Comparison of ENCODE assay signal across 8 cellular contexts in genomic region chr17:7897773-7898172, GRCh38. TPM values are rescaled to one million over a fixed set of nuclear protein-coding genes. Genes with fewer than 3 reads are reported as not detected.
A peak's percentile ranks its signal among the peaks of the same experiment; 100 is the strongest.
DNase-seq lines count a peak whose midpoint lies in the region; ATAC-seq, FAIRE-seq and TF ChIP-seq lines count a peak whose summit lies in the region.

No MANE protein-coding gene starts in this region.

- H3K9me3 Mint-ChIP-seq in activated CD8-positive, alpha-beta T cell treated with anti-CD3 and anti-CD28 coated beads for 36 hours: no peaks in the 10 kb centered on the region
- H3K9me3 Mint-ChIP-seq in T-helper 2 cell treated with Interferon-gamma antibody and Interleukin-4, amounts not matched to agents 5 μg/mL and 100 μg/mL, for 36 hours: no peaks in the 10 kb centered on the region

- no peak for TF ChIP-seq POLR2A in gastroesophageal sphincter (IDR thresholded peaks at IDR 0.05)

- DNase-seq in A172 (ENCODE audit: low spot score) (peak; percentile 25), GM12865 (ENCODE audit: low read depth) (peak; percentile 17), small intestine (peak; percentile 54), NCI-H1417 treated with DMSO at 0.1 percent for 48 hours (lab: John Stamatoyannopoulos, UW) (no peak)
- DNase-seq in activated CD8-positive, alpha-beta T cell treated with anti-CD3 and anti-CD28 coated beads for 36 hours: peak; percentile 25
- DNase-seq in T-helper 2 cell treated with Interferon-gamma antibody and Interleukin-4, amounts not matched to agents 5 μg/mL and 100 μg/mL, for 36 hours (ENCODE audit: low spot score): no peak

- TF ChIP-seq CTCF in GM12865 (IDR thresholded peaks at IDR 0.05; ENCODE audit: insufficient read depth, low read depth, low read length, missing control alignments): peak; percentile 10
- TF ChIP-seq CTCF in activated CD8-positive, alpha-beta T cell treated with anti-CD3 and anti-CD28 coated beads for 36 hours (IDR thresholded peaks at IDR 0.05): no peak
- TF ChIP-seq CTCF in gastroesophageal sphincter (IDR thresholded peaks at IDR 0.05): peak in 3 of 4 experiments; percentile 68 to 74 (median 70)

- H3K4me3 Mint-ChIP-seq in activated CD8-positive, alpha-beta T cell treated with anti-CD3 and anti-CD28 coated beads for 36 hours: no peak overlapping the region
- H3K4me3 Mint-ChIP-seq in T-helper 2 cell treated with Interferon-gamma antibody and Interleukin-4, amounts not matched to agents 5 μg/mL and 100 μg/mL, for 36 hours: no peak overlapping the region

- H3K36me3 Mint-ChIP-seq in activated CD8-positive, alpha-beta T cell treated with anti-CD3 and anti-CD28 coated beads for 36 hours (ENCODE audit: low read depth): peaks cover 61% of the 10 kb centered on the region
- peaks cover 87% of the 10 kb centered on the region for H3K36me3 Mint-ChIP-seq in T-helper 2 cell treated with Interferon-gamma antibody and Interleukin-4, amounts not matched to agents 5 μg/mL and 100 μg/mL, for 36 hours (ENCODE audit: low read depth)

- H3K27ac Mint-ChIP-seq in activated CD8-positive, alpha-beta T cell treated with anti-CD3 and anti-CD28 coated beads for 36 hours: peak overlapping the region; percentile 58
- H3K27ac Mint-ChIP-seq in T-helper 2 cell treated with Interferon-gamma antibody and Interleukin-4, amounts not matched to agents 5 μg/mL and 100 μg/mL, for 36 hours: no peak overlapping the region

- peaks cover 11% of the 10 kb centered on the region for H3K4me1 Mint-ChIP-seq in activated CD8-positive, alpha-beta T cell treated with anti-CD3 and anti-CD28 coated beads for 36 hours (ENCODE audit: low read depth)
- peaks cover 8% of the 10 kb centered on the region for H3K4me1 Mint-ChIP-seq in T-helper 2 cell treated with Interferon-gamma antibody and Interleukin-4, amounts not matched to agents 5 μg/mL and 100 μg/mL, for 36 hours (ENCODE audit: low read depth)

- CTCF ChIA-PET in activated CD8-positive, alpha-beta T cell treated with anti-CD3 and anti-CD28 coated beads for 36 hours (lab: Charles Lee): interaction anchor here (0.7 to 2.1 kb wide), 16 partner anchors 8 to 163 kb away, joined by 3 to 8 read pairs (median 3); no protein-coding TSS in a partner anchor

- intact Hi-C loops in activated CD8-positive, alpha-beta T cell treated with anti-CD3 and anti-CD28 coated beads for 36 hours (cut with micrococcal nuclease): loop anchor here (5.0 kb wide), 1 partner anchor 35 kb away; no protein-coding TSS in a partner anchor

- peak; percentile 58 for ATAC-seq in activated CD8-positive, alpha-beta T cell treated with anti-CD3 and anti-CD28 coated beads for 36 hours
- ATAC-seq in gastroesophageal sphincter (peak; percentile 61), GM19035 (IDR thresholded peaks at IDR 0.05; ENCODE audit: unreplicated experiment) (no peak)

- no peak for TF ChIP-seq EP300 in gastroesophageal sphincter (IDR thresholded peaks at IDR 0.05)

- POLR2A ChIA-PET in activated CD8-positive, alpha-beta T cell treated with anti-CD3 and anti-CD28 coated beads for 36 hours (lab: Charles Lee): interaction anchor here (1.0 to 2.2 kb wide), 4 partner anchors 9 to 24 kb away, joined by 3 to 9 read pairs (median 6); partner anchors contain the start of genes CHD3 and RNF227

- H3K4me3 ChIP-seq in GM12865 (ENCODE audit: low read depth, low read length) (no peak overlapping the region), gastroesophageal sphincter (no peak overlapping the region), small intestine (ENCODE audit: low read depth in 1 of 2, low read length in 2 of 2) (no peak overlapping the region)

- H3K9me3 ChIP-seq in gastroesophageal sphincter: no peaks in the 10 kb centered on the region
- no peaks in the 10 kb centered on the region for H3K9me3 ChIP-seq in small intestine (ENCODE audit: control insufficient read depth, low read depth)

- no peaks in the 10 kb centered on the region for H3K27me3 ChIP-seq in gastroesophageal sphincter
- H3K27me3 ChIP-seq in small intestine (ENCODE audit: control insufficient read depth in 2 of 2, insufficient read depth in 2 of 2, low read length in 2 of 2): no peaks in the 10 kb centered on the region

- H3K27ac ChIP-seq in gastroesophageal sphincter (no peak overlapping the region), small intestine (ENCODE audit: low read depth in 1 of 2, low read length in 1 of 2) (no peak overlapping the region)

- WGBS in gastroesophageal sphincter (ENCODE audit: low coverage in 1 of 2), 2 donors: 0 to 22% methylated on average over 1 to 6 of the region's 6 CpGs
- WGBS in small intestine, 3 donors: 44 to 48% (median 44%) methylated on average over 6 of the region's 6 CpGs

- H3K36me3 ChIP-seq in gastroesophageal sphincter: peaks cover 0 to 100% of the 10 kb centered on the region in 2 donors
- peaks cover 14 to 18% of the 10 kb centered on the region in 2 donors for H3K36me3 ChIP-seq in small intestine (ENCODE audit: control insufficient read depth in 2 of 2, insufficient read depth in 2 of 2, low read length in 2 of 2)

- H3K27me3 Mint-ChIP-seq in activated CD8-positive, alpha-beta T cell treated with anti-CD3 and anti-CD28 coated beads for 36 hours: no peaks in the 10 kb centered on the region
- H3K27me3 Mint-ChIP-seq in T-helper 2 cell treated with Interferon-gamma antibody and Interleukin-4, amounts not matched to agents 5 μg/mL and 100 μg/mL, for 36 hours (ENCODE audit: low read depth): no peaks in the 10 kb centered on the region

- H3K4me1 ChIP-seq in gastroesophageal sphincter (peaks cover 0 to 3% (median 0%) of the 10 kb centered on the region in 3 donors), small intestine (ENCODE audit: control insufficient read depth in 2 of 2, insufficient read depth in 1 of 2, low read depth in 1 of 2, low read length in 1 of 2) (no peaks in the 10 kb centered on the region)

- FAIRE-seq in small intestine (lab: Jason Lieb, UNC): no peak

RNA-seq across cellular contexts. Expression of gene CHD3, which starts 9.2 kb away (rescaled TPM):
- 89.2 and 104 TPM in 2 replicates for total RNA-seq in A172 (2014; rRNA removed; shearing (Covaris generic))
- total RNA-seq in activated CD8-positive, alpha-beta T cell treated with anti-CD3 and anti-CD28 coated beads for 36 hours: 100 to 1,000 TPM; 130 to 139 TPM
- total RNA-seq in gastroesophageal sphincter: 100 to 1,000 TPM in 3 of 4 donors, 10 to 100 TPM in 1; 56.7 to 134 (median 120) TPM
- polyA plus RNA-seq in small intestine: 10 to 100 TPM; 23.7 to 60.4 (median 25.7) TPM

RNA-seq across cellular contexts. Expression of gene RNF227, which starts 18.3 kb away (rescaled TPM):
- total RNA-seq in A172 (2014; rRNA removed; shearing (Covaris generic)): 1.5 and 1.8 TPM in 2 replicates
- 1 to 10 TPM; 5.1 to 5.2 TPM for total RNA-seq in activated CD8-positive, alpha-beta T cell treated with anti-CD3 and anti-CD28 coated beads for 36 hours
- total RNA-seq in gastroesophageal sphincter: 1 to 10 TPM; 1.6 to 5.4 (median 2.1) TPM
- polyA plus RNA-seq in small intestine: 1 to 10 TPM; 1.9 to 2.7 (median 2.2) TPM

RNA-seq across cellular contexts. Expression of gene KCNAB3, which starts 31.9 kb away (rescaled TPM):
- total RNA-seq in A172 (2014; rRNA removed; shearing (Covaris generic)): 0.38 and 0.55 TPM in 2 replicates
- 1 to 10 TPM; 7.2 to 7.6 TPM for total RNA-seq in activated CD8-positive, alpha-beta T cell treated with anti-CD3 and anti-CD28 coated beads for 36 hours
- 1 to 10 TPM in 1 of 4 donors, under 1 TPM in 1, not detected in 2; 0.58 to 1.3 TPM for total RNA-seq in gastroesophageal sphincter
- polyA plus RNA-seq in small intestine: 1 to 10 TPM; 1.3 to 1.8 (median 1.6) TPM

RNA-seq across cellular contexts. Expression of gene TRAPPC1, which starts 34.0 kb away (rescaled TPM):
- total RNA-seq in A172 (2014; rRNA removed; shearing (Covaris generic)): 54.2 and 64.2 TPM in 2 replicates
- 100 to 1,000 TPM; 140 to 143 TPM for total RNA-seq in activated CD8-positive, alpha-beta T cell treated with anti-CD3 and anti-CD28 coated beads for 36 hours
- 10 to 100 TPM; 20.9 to 44.2 (median 29.0) TPM for total RNA-seq in gastroesophageal sphincter
- 100 to 1,000 TPM; 104 to 152 (median 132) TPM for polyA plus RNA-seq in small intestine

RNA-seq across cellular contexts. Expression of gene CNTROB, which starts 34.2 kb away (rescaled TPM):
- 34.5 and 35.4 TPM in 2 replicates for total RNA-seq in A172 (2014; rRNA removed; shearing (Covaris generic))
- 10 to 100 TPM; 48.4 to 54.1 TPM for total RNA-seq in activated CD8-positive, alpha-beta T cell treated with anti-CD3 and anti-CD28 coated beads for 36 hours
- total RNA-seq in gastroesophageal sphincter: 10 to 100 TPM; 15.6 to 31.8 (median 18.2) TPM
- 10 to 100 TPM; 18.4 to 24.4 (median 23.7) TPM for polyA plus RNA-seq in small intestine

Comparison
In these comparisons a context has a peak if more than half of its experiments do, and no peak if none do; other contexts are left out.
1. DNase-seq: peak in A172 (single experiment), GM12865 (single experiment), activated CD8-positive, alpha-beta T cell treated with anti-CD3 and anti-CD28 coated beads for 36 hours (single experiment) and small intestine (single experiment); none in NCI-H1417 treated with DMSO at 0.1 percent for 48 hours (single experiment) and T-helper 2 cell treated with Interferon-gamma antibody and Interleukin-4, amounts not matched to agents 5 μg/mL and 100 μg/mL, for 36 hours (single experiment).